29 cellular contexts compared by ENCODE assay signal in genomic region chr3:37795431-37796061, GRCh38.
"Had no signal": no experiment of that assay in that cellular context is flagged by ENCODE, and none has a peak within 500 bp of the region (broad histone marks: within the 10 kb centered on the region; RNA-seq: fewer than 3 reads in every experiment).

No MANE protein-coding gene starts in this region.

- DNase-seq: colonic mucosa; effector CD8-positive, alpha-beta T cell; endodermal cell; foreskin keratinocyte; hypothalamus; immature natural killer cell; islet precursor cell; kidney glomerular epithelial cell; left colon; left ventricle myocardium superior; lower lobe of right lung; naive thymus-derived CD8-positive, alpha-beta T cell; occipital lobe; ovary; posterior cingulate gyrus; right lobe of liver; stimulated activated CD4-positive, alpha-beta T cell treated with anti-CD3 and anti-CD28 coated beads, Interleukin-12 subunit alpha, Interleukin-12 subunit beta, amount 100 ng/mL, for 4 hours; stimulated activated CD4-positive, alpha-beta T cell treated with anti-CD3 and anti-CD28 coated beads, Interleukin-1b, Interleukin-23, amount 100 ng/mL, for 48 hours; stimulated activated CD4-positive, alpha-beta T cell treated with anti-CD3 and anti-CD28 coated beads, Interleukin-4, amount 100 ng/mL, for 1 hour; stimulated activated CD8-positive, alpha-beta memory T cell treated with anti-CD3 and anti-CD28 coated beads, Interleukin-4, amount 100 ng/mL, for 48 hours; stimulated activated naive CD4-positive, alpha-beta T cell; stimulated activated naive CD8-positive, alpha-beta T cell treated with anti-CD3 and anti-CD28 coated beads, Interleukin-15, amount 100 ng/mL, for 72 hours; transverse colon; upper lobe of right lung had no signal

- H3K4me1 Mint-ChIP-seq: endodermal cell; immature natural killer cell; naive thymus-derived CD8-positive, alpha-beta T cell; stimulated activated naive CD8-positive, alpha-beta T cell treated with anti-CD3 and anti-CD28 coated beads, Interleukin-15, amount 100 ng/mL, for 72 hours had no signal

- H3K9me3 Mint-ChIP-seq: dendritic cell treated with granulocyte-macrophage colony-stimulating factor and Interleukin-4, amounts not matched to agents 40 ng/mL and 50 ng/mL, for 4 days; endodermal cell; immature natural killer cell; naive thymus-derived CD8-positive, alpha-beta T cell; stimulated activated naive CD8-positive, alpha-beta T cell treated with anti-CD3 and anti-CD28 coated beads, Interleukin-15, amount 100 ng/mL, for 72 hours had no signal

- H3K27ac ChIP-seq: colonic mucosa, esophagus muscularis mucosa, foreskin keratinocyte, lower lobe of right lung, ovary, right lobe of liver, suprapubic skin, transverse colon, upper lobe of right lung, uterus had no signal

- H3K27ac Mint-ChIP-seq: dendritic cell treated with granulocyte-macrophage colony-stimulating factor and Interleukin-4, amounts not matched to agents 40 ng/mL and 50 ng/mL, for 4 days; endodermal cell; immature natural killer cell; naive thymus-derived CD8-positive, alpha-beta T cell had no signal

- H3K27me3 Mint-ChIP-seq: dendritic cell treated with granulocyte-macrophage colony-stimulating factor and Interleukin-4, amounts not matched to agents 40 ng/mL and 50 ng/mL, for 4 days had no signal

- H3K4me3 Mint-ChIP-seq: dendritic cell treated with granulocyte-macrophage colony-stimulating factor and Interleukin-4, amounts not matched to agents 40 ng/mL and 50 ng/mL, for 4 days; endodermal cell; immature natural killer cell; naive thymus-derived CD8-positive, alpha-beta T cell; stimulated activated naive CD8-positive, alpha-beta T cell treated with anti-CD3 and anti-CD28 coated beads, Interleukin-15, amount 100 ng/mL, for 72 hours had no signal

- ATAC-seq: foreskin keratinocyte; gastroesophageal sphincter; left colon; left ventricle myocardium superior; lower lobe of right lung; naive thymus-derived CD8-positive, alpha-beta T cell; right lobe of liver; stimulated activated naive CD8-positive, alpha-beta T cell treated with anti-CD3 and anti-CD28 coated beads, Interleukin-15, amount 100 ng/mL, for 72 hours; upper lobe of right lung had no signal

- H3K36me3 Mint-ChIP-seq: immature natural killer cell; naive thymus-derived CD8-positive, alpha-beta T cell had no signal
